23 cellular contexts compared by ENCODE assay signal in genomic region chr14:69906201-69906600, GRCh38.
DNase-seq lines count a peak whose midpoint lies in the region; ATAC-seq, FAIRE-seq and TF ChIP-seq lines count a peak whose summit lies in the region.
"Had no signal": no experiment of that assay in that cellular context is flagged by ENCODE, and none has a peak within 500 bp of the region (broad histone marks: within the 10 kb centered on the region; RNA-seq: fewer than 3 reads in every experiment).

No MANE protein-coding gene starts in this region.

- H3K9me2 ChIP-seq in MM.1S (replicated peaks; ENCODE audit: insufficient read depth, low read length), result no peaks in the 10 kb centered on the region

- no peak for TF ChIP-seq CTCF in MM.1S (IDR thresholded peaks at IDR 0.05; ENCODE audit: low read length)

- DNase-seq in NCI-H748 (lab: John Stamatoyannopoulos, UW; ENCODE audit: unreplicated experiment) (peak; percentile 15), NCI-H748 treated with DMSO at 0.1 percent for 48 hours (lab: John Stamatoyannopoulos, UW) (no peak), MM.1S (no peak), islet precursor cell (peak; percentile 17), urothelium cell line (ENCODE audit: low spot score) (no peak), NCI-H1048 (lab: John Stamatoyannopoulos, UW) (no peak)
- DNase-seq: Caco-2; CD4-positive, CD25-positive, alpha-beta regulatory T cell; CD8-positive, alpha-beta T cell; DMS153; DND-41; H9 had no signal

- ATAC-seq in HG03039 (IDR thresholded peaks at IDR 0.05; ENCODE audit: unreplicated experiment) (no peak), HG03565 (IDR thresholded peaks at IDR 0.05; ENCODE audit: unreplicated experiment) (no peak)
- ATAC-seq: CD8-positive, alpha-beta T cell; GM12878; GM23338; HCT116 had no signal

- no peak overlapping the region for H3K4me3 ChIP-seq in MM.1S (ENCODE audit: low read length)
- H3K4me3 ChIP-seq: BLaER1, GM12878, GM23338 had no signal

- peak; percentile 59 for FAIRE-seq in urothelium cell line (lab: Jason Lieb, UNC)
- FAIRE-seq: A204.1, G401.6, GM12878, GM18507 had no signal

- H3K27me3 ChIP-seq in MM.1S (replicated peaks; ENCODE audit: insufficient read depth, low read length), result no peaks in the 10 kb centered on the region
- H3K27me3 ChIP-seq: BLaER1 had no signal

- peaks cover 34% of the 10 kb centered on the region for H3K79me2 ChIP-seq in MM.1S (ENCODE audit: low read length)

- peak overlapping the region; percentile 84; the same call in 1 of the 2 replicates for H3K27ac ChIP-seq in MM.1S (ENCODE audit: low read length)
- H3K27ac ChIP-seq: 22Rv1, BLaER1, C4-2B had no signal

- H3K36me3 ChIP-seq in MM.1S (replicated peaks; ENCODE audit: insufficient read depth, low read length), result no peaks in the 10 kb centered on the region
- H3K36me3 ChIP-seq: BLaER1 had no signal

- no peak overlapping the region for H3K9ac ChIP-seq in MM.1S (ENCODE audit: low read length)
- H3K9ac ChIP-seq: BLaER1 had no signal

- peak overlapping the region; percentile 21; the same call in 1 of the 2 replicates for H3K4me2 ChIP-seq in MM.1S (ENCODE audit: low read depth, low read length)
- H3K4me2 ChIP-seq: BLaER1, GM23338 had no signal

- peaks cover 32% of the 10 kb centered on the region for H3F3A ChIP-seq in MM.1S (ENCODE audit: insufficient read depth, low read length)

- H2AFZ ChIP-seq in MM.1S (ENCODE audit: low read length), result no peak overlapping the region
- H2AFZ ChIP-seq: GM23338 had no signal

- no peaks in the 10 kb centered on the region for H3K9me3 ChIP-seq in MM.1S (replicated peaks; ENCODE audit: insufficient read depth, low read length)
- H3K9me3 ChIP-seq: Caco-2 had no signal

- H4K20me1 ChIP-seq in MM.1S (ENCODE audit: insufficient read depth, low read length), result no peaks in the 10 kb centered on the region
- H4K20me1 ChIP-seq: BLaER1 had no signal

- H3K4me1 ChIP-seq in MM.1S (ENCODE audit: low read length), result peaks cover 48% of the 10 kb centered on the region
- H3K4me1 ChIP-seq: BLaER1, Caco-2 had no signal

Comparison
In these comparisons a context has a peak if more than half of its experiments do, and no peak if none do; other contexts are left out.
1. DNase-seq: peak in NCI-H748 (single experiment) and islet precursor cell (single experiment); none in NCI-H748 treated with DMSO at 0.1 percent for 48 hours (single experiment), MM.1S (single experiment), urothelium cell line (single experiment) and NCI-H1048 (single experiment).